15 cellular contexts compared by ENCODE assay signal in the genomic region with DNA sequence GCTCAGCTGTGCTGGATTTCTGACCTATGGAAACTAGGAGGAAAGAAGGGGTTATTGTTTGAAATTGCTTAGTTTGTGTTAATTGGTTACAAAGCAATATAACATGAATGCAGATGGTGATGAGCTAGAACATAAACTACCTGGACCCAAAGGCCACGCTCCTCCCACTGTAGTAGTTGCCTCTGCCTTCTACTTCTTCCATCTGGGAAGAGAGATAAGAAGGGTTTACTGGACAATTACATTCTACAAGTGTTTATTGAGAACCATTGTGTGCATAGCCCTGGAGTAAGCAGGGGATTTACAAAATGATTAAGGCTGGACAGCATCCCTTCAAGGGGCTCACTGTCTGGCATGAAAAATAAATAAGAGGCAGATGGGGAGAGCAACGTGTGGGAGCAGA.
DNase-seq lines count a peak whose midpoint lies in the region.
"Had no signal": no experiment of that assay in that cellular context is flagged by ENCODE, and none has a peak within 500 bp of the region (broad histone marks: within the 10 kb centered on the region; RNA-seq: fewer than 3 reads in every experiment).

No MANE protein-coding gene starts in this region.

- peaks cover 2 to 13% (median 7%) of the 10 kb centered on the region in 6 donors for H3K9me3 Mint-ChIP-seq in immature natural killer cell
- H3K9me3 Mint-ChIP-seq: CD4-positive, alpha-beta T cell had no signal

- peak; percentile 36 for DNase-seq in NCI-H82 (lab: John Stamatoyannopoulos, UW)
- no peak for DNase-seq in NCI-H82 treated with DMSO at 0.1 percent for 48 hours (lab: John Stamatoyannopoulos, UW; ENCODE audit: unreplicated experiment)
- DNase-seq in NCI-H524 treated with DMSO at 0.1 percent for 48 hours (lab: John Stamatoyannopoulos, UW), result peak; percentile 83
- no peak for DNase-seq in immature natural killer cell
- DNase-seq in activated gamma-delta T cell (lab: John Stamatoyannopoulos, UW), result no peak
- DNase-seq: AML-193; Caco-2; Calu3; CD4-positive, alpha-beta T cell; CD8-positive, alpha-beta T cell; DMS79; DND-41; EL; GDM1 had no signal

- no peak overlapping the region for H3K4me3 Mint-ChIP-seq in immature natural killer cell
- H3K4me3 Mint-ChIP-seq: B cell; CD4-positive, alpha-beta T cell; CD8-positive, alpha-beta T cell had no signal

- H3K27ac Mint-ChIP-seq in immature natural killer cell, result no peak overlapping the region
- H3K27ac Mint-ChIP-seq: B cell; CD4-positive, alpha-beta T cell; CD8-positive, alpha-beta T cell had no signal

- no peaks in the 10 kb centered on the region for H3K36me3 Mint-ChIP-seq in immature natural killer cell
- H3K36me3 Mint-ChIP-seq: CD8-positive, alpha-beta T cell had no signal

- H3K27me3 Mint-ChIP-seq in immature natural killer cell (ENCODE audit: low read depth in 3 of 3), result no peaks in the 10 kb centered on the region
- H3K27me3 Mint-ChIP-seq: B cell; CD4-positive, alpha-beta T cell had no signal

- no peaks in the 10 kb centered on the region for H3K4me1 Mint-ChIP-seq in immature natural killer cell
- H3K4me1 Mint-ChIP-seq: B cell had no signal

Comparison
In these comparisons a context has a peak if more than half of its experiments do, and no peak if none do; other contexts are left out.
1. DNase-seq: peak in NCI-H82 (single experiment) and NCI-H524 treated with DMSO at 0.1 percent for 48 hours (single experiment); none in NCI-H82 treated with DMSO at 0.1 percent for 48 hours (single experiment), immature natural killer cell (0 of 3) and activated gamma-delta T cell (single experiment).